Comparison of ENCODE assay signal across 7 cellular contexts in the genomic region with DNA sequence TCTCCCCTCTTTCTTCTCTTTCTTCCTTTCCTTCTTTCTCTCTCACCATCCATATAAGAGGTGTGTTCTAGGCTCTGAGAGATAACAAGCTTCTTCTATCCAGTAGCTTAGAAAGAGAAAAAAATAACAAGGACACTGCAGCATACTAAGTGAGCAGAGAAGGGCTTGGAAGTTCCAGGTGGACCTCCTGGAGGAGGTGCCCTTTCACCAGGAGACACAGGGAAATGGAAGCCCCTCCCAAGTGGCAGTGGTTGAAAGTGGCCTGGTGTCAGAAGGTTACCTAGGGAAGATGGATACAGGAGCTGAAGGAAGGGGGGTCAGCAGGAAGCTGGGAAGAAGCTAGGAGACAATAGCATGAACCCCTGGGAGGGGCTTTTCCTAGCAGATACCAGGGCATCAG.
"Had no signal": no experiment of that assay in that cellular context is flagged by ENCODE, and none has a peak within 500 bp of the region (broad histone marks: within the 10 kb centered on the region; RNA-seq: fewer than 3 reads in every experiment).

No MANE protein-coding gene starts in this region.

- H3K27ac Mint-ChIP-seq: H9, IgD-negative memory B cell had no signal

- H3K27ac ChIP-seq: GM23248, HL-60 had no signal

- H3K9me3 Mint-ChIP-seq: H9, IgD-negative memory B cell had no signal

- H3K4me1 Mint-ChIP-seq: H9 had no signal

- H2AFZ ChIP-seq: GM23248 had no signal

- H3K4me3 Mint-ChIP-seq: H9, IgD-negative memory B cell had no signal

- DNase-seq: GM23248, GOT3, H9, HCEC 1CT had no signal

- ATAC-seq: HepG2 had no signal

- FAIRE-seq: HepG2 had no signal

- H3K9ac ChIP-seq: GM23248 had no signal

- H3K27me3 Mint-ChIP-seq: IgD-negative memory B cell had no signal

- H3K4me3 ChIP-seq: GM23248 had no signal

- H3K36me3 Mint-ChIP-seq: IgD-negative memory B cell had no signal
